Comparison of ENCODE assay signal across 8 cellular contexts in the genomic region with DNA sequence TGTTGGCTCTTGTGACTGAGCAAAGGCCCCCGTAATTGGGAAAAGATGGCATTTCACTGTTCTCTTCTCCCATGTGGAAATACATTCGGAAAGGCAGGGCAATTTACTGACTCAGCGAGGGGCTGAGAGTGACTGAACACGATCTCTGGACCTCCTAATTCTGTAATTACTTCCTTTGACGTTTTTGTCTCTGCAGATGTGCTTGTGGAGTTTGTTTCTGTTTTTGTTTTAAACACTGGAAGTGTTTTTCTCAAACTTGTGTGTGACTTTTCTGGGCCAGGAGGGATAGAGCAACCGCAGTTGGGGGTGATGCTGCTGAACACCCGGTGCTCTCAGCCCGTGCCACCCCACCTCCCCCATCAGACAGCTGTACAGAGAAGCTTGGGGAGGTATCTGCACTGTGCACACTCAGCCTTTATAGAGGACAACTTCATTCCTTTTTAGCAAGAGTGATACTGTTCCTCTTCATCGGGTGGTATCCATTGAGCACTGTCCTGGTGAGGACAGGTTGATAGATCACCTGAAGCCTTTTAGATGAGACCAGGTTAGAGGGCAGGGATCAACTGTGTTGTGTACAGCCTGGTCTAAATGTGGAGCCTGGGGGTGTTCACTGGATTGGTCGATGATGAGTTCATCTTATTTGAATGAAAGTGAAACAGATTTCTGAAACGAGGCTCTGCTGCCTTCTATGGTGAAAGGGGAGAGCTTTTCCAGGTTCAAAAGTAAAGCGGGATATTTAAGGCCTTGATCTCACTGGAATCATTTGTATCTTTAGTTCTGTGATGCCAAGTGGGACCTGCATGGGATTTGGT.
DNase-seq lines count a peak whose midpoint lies in the region; ATAC-seq and TF ChIP-seq lines count a peak whose summit lies in the region.

No MANE protein-coding gene starts in this region.

- peak; percentile 89 to 90 for ATAC-seq in activated CD4-positive, CD25-positive, alpha-beta regulatory T cell treated with anti-CD3 and anti-CD28 coated beads, Interleukin-2, amount 50 U/mL, for 24 hours

- H3K4me1 Mint-ChIP-seq in HFFc6 (ENCODE audit: low read depth) = peaks cover 17% of the 10 kb centered on the region

- H3K36me3 Mint-ChIP-seq in HFFc6 (ENCODE audit: low read depth) = peaks cover 3% of the 10 kb centered on the region; the same call in 1 of the 2 replicates

- peak overlapping the region; percentile 36 to 45 for H3K27ac ChIP-seq in prostate gland

- TF ChIP-seq CTCF in HFFc6 (IDR thresholded peaks at IDR 0.05) (peak; percentile 17; the same call in 1 of the 2 replicates), prostate gland (IDR thresholded peaks at IDR 0.05) (no peak)

- H3K9me3 Mint-ChIP-seq in HFFc6 = no peaks in the 10 kb centered on the region

- no peak for TF ChIP-seq POLR2A in prostate gland (IDR thresholded peaks at IDR 0.05)

- intact Hi-C loops in prostate gland (cut with DNase I) = loop anchor here (10.0 kb wide), 1 partner anchor 125 kb away; a partner anchor contains a TSS

- no peaks in the 10 kb centered on the region for H3K27me3 ChIP-seq in prostate gland (replicated peaks; ENCODE audit: insufficient read depth)

- H3K36me3 ChIP-seq in prostate gland = no peaks in the 10 kb centered on the region

- H3K9me3 ChIP-seq in prostate gland = no peaks in the 10 kb centered on the region

- H3K27me3 Mint-ChIP-seq in HFFc6 (ENCODE audit: insufficient read depth) = no peaks in the 10 kb centered on the region

- no peak for DNase-seq in activated CD4-positive, CD25-positive, alpha-beta regulatory T cell treated with anti-CD3 and anti-CD28 coated beads, Interleukin-2, amount 50 U/mL, for 72 hours
- DNase-seq in HFFc6 (peak; percentile 70), RPMI7951 (ENCODE audit: low read depth) (peak; percentile 69), fibroblast of gingiva (ENCODE audit: low read depth) (peak; percentile 71), prostate gland (ENCODE audit: low spot score) (no peak), C1 segment of cervical spinal cord (lab: John Stamatoyannopoulos, UW) (no peak), iPS-NIHi11 (ENCODE audit: low spot score) (no peak)

- H3K27ac Mint-ChIP-seq in HFFc6 = no peak overlapping the region

- WGBS in prostate gland = 50% methylated on average over 12 of the region's 12 CpGs

- H3K4me3 Mint-ChIP-seq in HFFc6 = no peak overlapping the region

- H3K4me1 ChIP-seq in prostate gland (replicated peaks) = peaks cover 4% of the 10 kb centered on the region

- H3K4me3 ChIP-seq in prostate gland = no peak overlapping the region

Comparison
In these comparisons a context has a peak if more than half of its experiments do, and no peak if none do; other contexts are left out.
1. DNase-seq: peak in HFFc6 (single experiment), RPMI7951 (single experiment) and fibroblast of gingiva (single experiment); none in activated CD4-positive, CD25-positive, alpha-beta regulatory T cell treated with anti-CD3 and anti-CD28 coated beads, Interleukin-2, amount 50 U/mL, for 72 hours (single experiment), prostate gland (single experiment), C1 segment of cervical spinal cord (0 of 14) and iPS-NIHi11 (single experiment).